Comparison of ENCODE assay signal across 20 cellular contexts in the genomic region with DNA sequence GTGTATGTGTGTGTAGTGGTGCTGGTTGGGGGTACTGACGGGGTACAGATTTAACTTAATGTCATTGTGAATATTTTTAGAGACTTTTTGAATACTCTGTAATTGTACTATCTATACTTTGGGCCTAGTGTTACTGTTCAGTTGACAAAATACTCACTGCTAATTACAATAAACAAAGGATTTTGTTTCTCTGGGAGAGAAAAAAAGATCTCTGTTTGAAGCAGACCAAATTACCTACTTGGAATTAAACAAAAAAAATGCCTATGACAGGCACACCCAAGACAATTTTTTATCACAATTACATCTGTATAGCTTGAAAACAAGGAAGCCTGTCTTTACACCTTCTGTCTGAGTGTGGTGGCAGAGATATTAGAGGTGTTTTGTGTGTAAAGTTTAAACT. TPM values are rescaled to one million over a fixed set of nuclear protein-coding genes. Genes with fewer than 3 reads are reported as not detected.
DNase-seq lines count a peak whose midpoint lies in the region; TF ChIP-seq lines count a peak whose summit lies in the region.
"Had no signal": no experiment of that assay in that cellular context is flagged by ENCODE, and none has a peak within 500 bp of the region (broad histone marks: within the 10 kb centered on the region; RNA-seq: fewer than 3 reads in every experiment).

No MANE protein-coding gene starts in this region.

- no peak for TF ChIP-seq CTCF in HFFc6 (IDR thresholded peaks at IDR 0.05)

- H3K4me3 ChIP-seq in SK-N-MC (no peak overlapping the region; the same call in 1 of the 2 replicates), trophoblast cell (ENCODE audit: low read depth, low read length) (no peak overlapping the region)
- H3K4me3 ChIP-seq: GM12878 had no signal

- H3K4me2 ChIP-seq in trophoblast cell (ENCODE audit: low read length), result no peak overlapping the region

- no peak overlapping the region for H3K23ac ChIP-seq in trophoblast cell (ENCODE audit: low read length)

- peak; percentile 13 for DNase-seq in COR-L47 (lab: John Stamatoyannopoulos, UW)
- DNase-seq in SK-N-MC (ENCODE audit: low read depth, low spot score), result no peak
- DNase-seq in trophoblast cell, result no peak
- DNase-seq in HFFc6, result no peak
- no peak for DNase-seq in activated CD4-positive, alpha-beta T cell treated with anti-CD3 and anti-CD28 coated beads for 48 hours
- no peak for DNase-seq in AG08396 (ENCODE audit: low spot score)
- no peak for DNase-seq in NCI-H2081 treated with DMSO at 0.1 percent for 48 hours (lab: John Stamatoyannopoulos, UW)
- DNase-seq: Caco-2; CD4-positive, CD25-positive, alpha-beta regulatory T cell; DMS 273 treated with DMSO at 0.1 percent for 48 hours; DMS79 treated with DMSO at 0.1 percent for 48 hours; H9; KG1; NCI-H2029 treated with DMSO at 0.1 percent for 48 hours had no signal

- H3K27ac ChIP-seq in SK-N-MC (peak overlapping the region; percentile 25), layer of hippocampus (ENCODE audit: low read depth, low read length) (peak overlapping the region; percentile 91), trophoblast cell (ENCODE audit: low read depth, low read length) (peak overlapping the region; percentile 81)
- H3K27ac ChIP-seq: HL-60 had no signal

- no peak overlapping the region for H3K27ac Mint-ChIP-seq in HFFc6
- H3K27ac Mint-ChIP-seq: CD4-positive, CD25-positive, alpha-beta regulatory T cell; H9 had no signal

- H4K12ac ChIP-seq in trophoblast cell (ENCODE audit: low read depth, low read length), result no peak overlapping the region

- peak overlapping the region; percentile 96 for H4K91ac ChIP-seq in trophoblast cell (ENCODE audit: low read depth, low read length)

- no CpG with 5 or more reads among the region's 1 CpG for WGBS in trophoblast cell (ENCODE audit: extremely low coverage, insufficient coverage, insufficient read length)

- H3K9me3 ChIP-seq in SK-N-MC (ENCODE audit: low read depth, low read length), result no peaks in the 10 kb centered on the region
- no peaks in the 10 kb centered on the region for H3K9me3 ChIP-seq in trophoblast cell (ENCODE audit: insufficient read depth, low read depth, low read length)
- H3K9me3 ChIP-seq: Caco-2 had no signal

- peak overlapping the region; percentile 55 for H2BK5ac ChIP-seq in trophoblast cell (ENCODE audit: low read depth, low read length, poor library complexity)

- H3K9me3 Mint-ChIP-seq in HFFc6, result peaks cover 47% of the 10 kb centered on the region

- H3K79me1 ChIP-seq in trophoblast cell (ENCODE audit: low read length), result peaks cover 26% of the 10 kb centered on the region

- H3K4ac ChIP-seq in trophoblast cell (ENCODE audit: low read depth, low read length), result peak overlapping the region; percentile 37

- H3K36me3 ChIP-seq in SK-N-MC (ENCODE audit: insufficient read depth, low read length) (no peaks in the 10 kb centered on the region), trophoblast cell (ENCODE audit: control insufficient read depth in 1 of 2, insufficient read depth in 2 of 2, low read length in 2 of 2) (peaks cover 0 to 2% of the 10 kb centered on the region in 2 experiments)

- H3K14ac ChIP-seq in trophoblast cell (ENCODE audit: low read length), result no peak overlapping the region

- no peaks in the 10 kb centered on the region for H3K36me3 Mint-ChIP-seq in HFFc6 (ENCODE audit: low read depth)
- H3K36me3 Mint-ChIP-seq: CD4-positive, CD25-positive, alpha-beta regulatory T cell had no signal

- peaks cover 22 to 31% of the 10 kb centered on the region in 2 experiments for H3K4me1 ChIP-seq in trophoblast cell (ENCODE audit: control insufficient read depth in 1 of 2, insufficient read depth in 2 of 2, low read length in 2 of 2)
- H3K4me1 ChIP-seq: Caco-2 had no signal

- no peak overlapping the region for H3K18ac ChIP-seq in trophoblast cell (ENCODE audit: low read length)

- peaks cover 8% of the 10 kb centered on the region for H3K79me2 ChIP-seq in trophoblast cell (ENCODE audit: control insufficient read depth, insufficient read depth, low read length, poor library complexity)

- peak overlapping the region; percentile 59 for H2BK120ac ChIP-seq in trophoblast cell (ENCODE audit: insufficient read depth, low read length, poor library complexity)

- no peak overlapping the region for H3K9ac ChIP-seq in SK-N-MC (ENCODE audit: insufficient read length)
- H3K9ac ChIP-seq in trophoblast cell (ENCODE audit: low read length), result no peak overlapping the region

- H4K8ac ChIP-seq in trophoblast cell (ENCODE audit: low read depth, low read length), result no peak overlapping the region

- peaks cover 3% of the 10 kb centered on the region; the same call in 1 of the 2 replicates for H3K27me3 Mint-ChIP-seq in HFFc6 (ENCODE audit: insufficient read depth)
- H3K27me3 Mint-ChIP-seq: CD4-positive, CD25-positive, alpha-beta regulatory T cell had no signal

- H3K27me3 ChIP-seq in layer of hippocampus (ENCODE audit: control insufficient read depth, insufficient read depth, low read length), result no peaks in the 10 kb centered on the region
- H3K27me3 ChIP-seq in trophoblast cell (ENCODE audit: insufficient read depth, low read length), result no peaks in the 10 kb centered on the region

- H3K4me3 Mint-ChIP-seq in HFFc6, result no peak overlapping the region
- H3K4me3 Mint-ChIP-seq: CD4-positive, CD25-positive, alpha-beta regulatory T cell; H9 had no signal

- no peaks in the 10 kb centered on the region for H3K4me1 Mint-ChIP-seq in HFFc6 (ENCODE audit: low read depth)
- H3K4me1 Mint-ChIP-seq: CD4-positive, CD25-positive, alpha-beta regulatory T cell had no signal

- H2BK12ac ChIP-seq in trophoblast cell (ENCODE audit: low read length), result peak overlapping the region; percentile 39

- no peak overlapping the region for H2AFZ ChIP-seq in trophoblast cell (ENCODE audit: insufficient read depth, low read length, poor library complexity)

- no peak overlapping the region for H2AK5ac ChIP-seq in trophoblast cell (ENCODE audit: low read length)

RNA-seq across cellular contexts. Expression of gene OLFM4, which starts 45.1 kb away (rescaled TPM):
- polyA plus RNA-seq in trophoblast cell (2013), result 0.12 and 0.14 TPM in 2 replicates
- total RNA-seq in HFFc6 (2021; fragmentation: NEBNext Ultra II Directional; extraction: Animal tissue kit (Norgen Biotek cat#: 25700)), result not detected
- total RNA-seq: A673; Caco-2; CD4-positive, CD25-positive, alpha-beta regulatory T cell; GM12878; H9; HT-29; NCI-H460 had no signal
- polyA plus RNA-seq: CD4-positive, CD25-positive, alpha-beta regulatory T cell had no signal

Comparison
In these comparisons a context has a peak if more than half of its experiments do, and no peak if none do; other contexts are left out.
1. H3K27ac ChIP-seq: peak in every context shown above with its lines; median percentile 91 in layer of hippocampus; 81 in trophoblast cell; 25 in SK-N-MC.